ENCODE assay signal across 23 cellular contexts in genomic region chr10:11499425-11500071, GRCh38.
DNase-seq lines count a peak whose midpoint lies in the region; ATAC-seq, FAIRE-seq and TF ChIP-seq lines count a peak whose summit lies in the region.
"Had no signal": no experiment of that assay in that cellular context is flagged by ENCODE, and none has a peak within 500 bp of the region (broad histone marks: within the 10 kb centered on the region; RNA-seq: fewer than 3 reads in every experiment).

No MANE protein-coding gene starts in this region.

- POLR2A ChIA-PET in K562 (lab: Yijun Ruan, JAX): interaction anchor here (1.0 kb wide), 1 partner anchor 67 kb away, joined by 3 read pairs; no protein-coding TSS in a partner anchor

- no peak for TF ChIP-seq POLR2A in K562 (conservative IDR thresholded peaks at IDR 0.05)

- peak in 1 of 3 experiments; percentile 10; a peak in 1 of 6 replicates for TF ChIP-seq CTCF in K562 (IDR thresholded peaks at IDR 0.05 in 2 of 3, conservative IDR thresholded peaks at IDR 0.05 in 1 of 3; ENCODE audit: insufficient read depth in 2 of 3, low read depth in 1 of 3, low read length in 3 of 3)

- H3K4me1 ChIP-seq in K562 (replicated peaks in 1 of 2; ENCODE audit: control insufficient read depth in 2 of 2, insufficient read depth in 2 of 2, low read length in 2 of 2): peaks cover 7 to 18% of the 10 kb centered on the region in 2 experiments; a peak in 3 of 5 replicates
- H3K4me1 ChIP-seq: psoas muscle, uterus had no signal

- H3K4me3 ChIP-seq in K562: no peak overlapping the region
- H3K4me3 ChIP-seq: psoas muscle, uterus had no signal

- peaks cover 9% of the 10 kb centered on the region for H3K79me2 ChIP-seq in K562 (ENCODE audit: control insufficient read depth, insufficient read depth, low read length)

- H4K20me1 ChIP-seq in K562 (replicated peaks; ENCODE audit: control insufficient read depth, insufficient read depth, low read length): no peaks in the 10 kb centered on the region

- TF ChIP-seq RAD21 in K562 (CRISPR knock-in tag; conservative IDR thresholded peaks at IDR 0.05 in 1 of 2, IDR thresholded peaks at IDR 0.05 in 1 of 2): peak in 1 of 2 experiments; percentile 33; a peak in 2 of 4 replicates

- no peaks in the 10 kb centered on the region for H3K36me3 Mint-ChIP-seq in activated naive CD4-positive, alpha-beta T cell treated with anti-CD3 and anti-CD28 coated beads, Interleukin-2, amount 50 U/mL, for 72 hours

- WGBS in K562 (ENCODE audit: insufficient coverage, low coverage, missing lambda C conversion rate): 28% methylated on average over 4 of the region's 4 CpGs

- TF ChIP-seq EP300 in K562 (IDR thresholded peaks at IDR 0.05; ENCODE audit: low read length): peak; percentile 95

- H3K27ac Mint-ChIP-seq in activated naive CD4-positive, alpha-beta T cell treated with anti-CD3 and anti-CD28 coated beads, Interleukin-2, amount 50 U/mL, for 72 hours: no peak overlapping the region
- H3K27ac Mint-ChIP-seq: endodermal cell had no signal

- peak overlapping the region in 1 of 2 experiments; percentile 55; a peak in 2 of 4 replicates for H3K9ac ChIP-seq in K562 (ENCODE audit: insufficient read depth in 1 of 2, low read depth in 2 of 2, low read length in 2 of 2)

- no TSS peak for BruUV-seq in K562 (replicated peaks; lab: Mats Ljungman, UMichigan)

- ATAC-seq in GM18498 (IDR thresholded peaks at IDR 0.05; ENCODE audit: unreplicated experiment) (peak; percentile 70), GM19395 (IDR thresholded peaks at IDR 0.05; ENCODE audit: unreplicated experiment) (peak; percentile 58), HG03135 (IDR thresholded peaks at IDR 0.05; ENCODE audit: unreplicated experiment) (peak; percentile 85), K562 (peak; percentile 98)
- ATAC-seq in activated naive CD4-positive, alpha-beta T cell treated with anti-CD3 and anti-CD28 coated beads, Interleukin-2, amount 50 U/mL, for 72 hours: no peak
- ATAC-seq: naive thymus-derived CD4-positive, alpha-beta T cell; psoas muscle had no signal

- DNase-seq in K562 (ENCODE audit: extremely low read depth in 1 of 4, low spot score in 3 of 4) (peak; percentile 81 to 95 (median 87)), mesenteric fat pad (ENCODE audit: low spot score) (no peak), LoVo (ENCODE audit: low spot score) (no peak)
- DNase-seq in activated naive CD4-positive, alpha-beta T cell treated with anti-CD3 and anti-CD28 coated beads, Interleukin-2, amount 50 U/mL, for 72 hours (ENCODE audit: low spot score in 2 of 2): no peak
- no peak for DNase-seq in NK-92 treated with Interleukin-12 subunit alpha and Interleukin-12 subunit beta, amount 100 ng/mL, for 24 hours (lab: John Stamatoyannopoulos, UW)
- DNase-seq: activated CD8-positive, alpha-beta memory T cell treated with anti-CD3 and anti-CD28 coated beads for 24 hours; activated effector memory CD4-positive, alpha-beta T cell treated with anti-CD3 and anti-CD28 coated beads, Interleukin-2, amount 50 U/mL, for 16 hours; anterior cingulate cortex; endodermal cell; foreskin melanocyte; MM.1S; naive thymus-derived CD4-positive, alpha-beta T cell; NCI-H2029; NCI-H526; psoas muscle; uterus; WERI-Rb-1 had no signal

- H3K9me3 Mint-ChIP-seq in activated naive CD4-positive, alpha-beta T cell treated with anti-CD3 and anti-CD28 coated beads, Interleukin-2, amount 50 U/mL, for 72 hours: no peaks in the 10 kb centered on the region
- H3K9me3 Mint-ChIP-seq: endodermal cell; naive thymus-derived CD4-positive, alpha-beta T cell had no signal

- CTCF ChIA-PET in K562 (lab: Yijun Ruan, JAX; ENCODE audit: low intra/inter-chr PET ratio): interaction anchor here (0.7 kb wide), 1 partner anchor 30 kb away, joined by 3 read pairs; no protein-coding TSS in a partner anchor

- H3K36me3 ChIP-seq in K562 (ENCODE audit: control insufficient read depth, insufficient read depth, low read length): peaks cover 32% of the 10 kb centered on the region; the same call in 2 of the 3 replicates
- H3K36me3 ChIP-seq: uterus, WERI-Rb-1 had no signal

- no peak overlapping the region for H2AFZ ChIP-seq in K562 (ENCODE audit: low read depth, low read length)

- peak overlapping the region; percentile 69 for H3K27ac ChIP-seq in K562 (ENCODE audit: extremely low read depth, low read depth, low read length)
- H3K27ac ChIP-seq: psoas muscle, uterus, WERI-Rb-1 had no signal

- H3K9me1 ChIP-seq in K562 (ENCODE audit: control insufficient read depth, insufficient read depth, low read length): no peaks in the 10 kb centered on the region

- no peaks in the 10 kb centered on the region for H3K27me3 ChIP-seq in K562 (ENCODE audit: control insufficient read depth in 2 of 2, insufficient read depth in 2 of 2, low read length in 2 of 2)
- H3K27me3 ChIP-seq: uterus had no signal

- in situ Hi-C loops in K562 (cut with MboI): loop anchor here (25.0 kb wide), 1 partner anchor 488 kb away; no protein-coding TSS in a partner anchor

- no peaks in the 10 kb centered on the region for H3K9me3 ChIP-seq in K562 (replicated peaks; ENCODE audit: control insufficient read depth, insufficient read depth, low read depth, low read length)
- H3K9me3 ChIP-seq: psoas muscle, uterus had no signal

- intact Hi-C loops in K562 (cut with micrococcal nuclease): no loop called here

- FAIRE-seq in K562 (lab: Jason Lieb, UNC): peak; percentile 98
- FAIRE-seq: D721Med, H1, RCC 7860 had no signal

- H3K4me2 ChIP-seq in K562 (ENCODE audit: insufficient read depth, low read length): peak overlapping the region; percentile 56; the same call in 1 of the 2 replicates

TF ChIP-seq in K562, 482 proteins besides CTCF, POLR2A, EP300 and RAD21 (continues in another document):
- TF ChIP-seq ARID3A (IDR thresholded peaks at IDR 0.05; ENCODE audit: borderline replicate concordance, low read depth, low read length): peak; percentile 70; the same call in 1 of the 2 replicates

Comparison
In these comparisons a context has a peak if more than half of its experiments do, and no peak if none do; other contexts are left out.
1. ATAC-seq: peak in GM18498 (single experiment), GM19395 (single experiment), HG03135 (single experiment) and K562 (single experiment); none in activated naive CD4-positive, alpha-beta T cell treated with anti-CD3 and anti-CD28 coated beads, Interleukin-2, amount 50 U/mL, for 72 hours (0 of 2).
2. DNase-seq: peak in K562 (4 of 4); none in mesenteric fat pad (single experiment), activated naive CD4-positive, alpha-beta T cell treated with anti-CD3 and anti-CD28 coated beads, Interleukin-2, amount 50 U/mL, for 72 hours (0 of 2), NK-92 treated with Interleukin-12 subunit alpha and Interleukin-12 subunit beta, amount 100 ng/mL, for 24 hours (single experiment) and LoVo (single experiment).